ENCODE assay signal across 20 cellular contexts in the genomic region with DNA sequence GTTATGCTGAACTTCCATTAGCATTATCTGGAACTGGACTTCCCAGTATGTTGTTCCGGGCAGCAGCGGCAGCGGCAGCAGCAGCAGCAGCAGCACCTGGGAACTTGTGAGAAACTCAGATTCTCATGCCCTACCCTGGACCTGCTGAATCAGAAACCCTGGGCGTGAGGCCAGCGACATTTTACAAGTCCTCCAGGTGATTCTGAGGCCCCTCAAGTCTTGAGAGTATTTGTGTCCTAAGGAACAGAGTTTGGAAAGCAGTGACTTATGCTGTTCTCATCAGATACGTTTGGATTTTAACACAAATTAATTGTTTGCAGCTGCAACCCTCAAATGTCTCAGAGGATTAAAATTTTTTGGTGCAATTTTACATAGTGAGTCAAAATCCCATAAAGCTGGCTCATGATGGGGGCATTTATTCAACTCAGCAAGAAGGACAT.
DNase-seq lines count a peak whose midpoint lies in the region; ATAC-seq, FAIRE-seq and TF ChIP-seq lines count a peak whose summit lies in the region.
"Had no signal": no experiment of that assay in that cellular context is flagged by ENCODE, and none has a peak within 500 bp of the region (broad histone marks: within the 10 kb centered on the region; RNA-seq: fewer than 3 reads in every experiment).

No MANE protein-coding gene starts in this region.

- H3K27me3 ChIP-seq in A673 (replicated peaks; ENCODE audit: insufficient read depth, low read depth, low read length, poor library complexity), result no peaks in the 10 kb centered on the region
- no peaks in the 10 kb centered on the region for H3K27me3 ChIP-seq in keratinocyte (ENCODE audit: control insufficient read depth, extremely low read depth, insufficient read depth, low read length)

- H3K9me1 ChIP-seq in keratinocyte (ENCODE audit: control insufficient read depth, extremely low read depth, insufficient read depth, low read length), result peaks cover 2% of the 10 kb centered on the region

- dilution Hi-C loops in keratinocyte (cut with MboI; ENCODE audit: extremely low pct_ligation_motif_present, low sequenced_read_pairs), result no loop called here

- peaks cover 28% of the 10 kb centered on the region for H3K4me1 ChIP-seq in A673 (ENCODE audit: insufficient read depth, low read length, poor library complexity, severe bottlenecking)
- H3K4me1 ChIP-seq in keratinocyte (ENCODE audit: control insufficient read depth, extremely low read depth, insufficient read depth, low read length), result peaks cover 40% of the 10 kb centered on the region
- H3K4me1 ChIP-seq: esophagus muscularis mucosa had no signal

- FAIRE-seq in keratinocyte (lab: Jason Lieb, UNC), result peak; percentile 63
- FAIRE-seq: A204.1 had no signal

- H4K20me1 ChIP-seq in keratinocyte (ENCODE audit: control insufficient read depth, extremely low read depth, insufficient read depth, low read length), result no peaks in the 10 kb centered on the region

- CTCF ChIA-PET in A673 (lab: Charles Lee), result no interaction called here

- DNase-seq in A673 (ENCODE audit: low spot score) (peak; percentile 63), HFF-Myc (ENCODE audit: extremely low read depth, low read depth) (peak; percentile 37), amniotic stem cell (lab: John Stamatoyannopoulos, UW) (peak; percentile 18), keratinocyte (ENCODE audit: low read depth, low spot score) (peak; percentile 75), NCI-H524 treated with DMSO at 0.1 percent for 48 hours (lab: John Stamatoyannopoulos, UW) (no peak)
- no peak for DNase-seq in activated effector memory CD4-positive, alpha-beta T cell treated with Interleukin-2 at 50 U/mL for 16 hours
- DNase-seq: activated CD4-positive, alpha-beta T cell treated with anti-CD3 and anti-CD28 coated beads for 48 hours; activated T-cell treated with anti-CD3 and anti-CD28 coated beads, Interleukin-2, amount 50 U/mL, for 48 hours; Calu3; NCI-H2029 treated with DMSO at 0.1 percent for 48 hours; NCI-H748 treated with DMSO at 0.1 percent for 48 hours; nephron progenitor cell; stimulated activated CD8-positive, alpha-beta memory T cell treated with anti-CD3 and anti-CD28 coated beads, Interleukin-4, amount 100 ng/mL, for 48 hours had no signal

- H3K9ac ChIP-seq in keratinocyte (ENCODE audit: control insufficient read depth, extremely low read depth, insufficient read depth, low read length), result no peak overlapping the region

- H3K4me3 ChIP-seq in A673 (ENCODE audit: low read depth, low read length, poor library complexity, severe bottlenecking), result no peak overlapping the region
- H3K4me3 ChIP-seq in HFF-Myc (replicated peaks; ENCODE audit: low read depth, low read length), result no peak overlapping the region
- no peak overlapping the region for H3K4me3 ChIP-seq in keratinocyte (ENCODE audit: control insufficient read depth in 2 of 3, extremely low read depth in 1 of 3, insufficient read depth in 2 of 3, low read depth in 1 of 3, low read length in 3 of 3)
- H3K4me3 ChIP-seq: esophagus muscularis mucosa, thoracic aorta had no signal

- H3K27ac ChIP-seq in A673 (ENCODE audit: low read depth, low read length, poor library complexity, severe bottlenecking), result peak overlapping the region; percentile 51
- peak overlapping the region; percentile 59 for H3K27ac ChIP-seq in keratinocyte (ENCODE audit: control insufficient read depth, insufficient read depth, low read length)
- H3K27ac ChIP-seq: esophagus muscularis mucosa, thoracic aorta had no signal

- BruUV-seq in A673 (replicated peaks; lab: Mats Ljungman, UMichigan), result no TSS peak

- H3K4me2 ChIP-seq in keratinocyte (ENCODE audit: control insufficient read depth, extremely low read depth, insufficient read depth, low read depth, low read length), result no peak overlapping the region

- H3K79me2 ChIP-seq in keratinocyte (ENCODE audit: control insufficient read depth, insufficient read depth, low read length), result no peaks in the 10 kb centered on the region

- intact Hi-C loops in A673 (cut with micrococcal nuclease; ENCODE audit: unreplicated experiment), result no loop called here

- TF ChIP-seq CTCF in A673 (conservative IDR thresholded peaks at IDR 0.05; ENCODE audit: low read depth, low read length) (no peak), HFF-Myc (IDR thresholded peaks at IDR 0.05; ENCODE audit: low read depth, low read length, missing control alignments) (no peak), keratinocyte (optimal IDR thresholded peaks at IDR 0.05 in 1 of 3, IDR thresholded peaks at IDR 0.05 in 1 of 3, conservative IDR thresholded peaks at IDR 0.05 in 1 of 3; ENCODE audit: extremely low read depth in 1 of 3, insufficient read depth in 2 of 3, low read length in 3 of 3) (no peak)

- H2AFZ ChIP-seq in keratinocyte (ENCODE audit: control insufficient read depth, low read length), result no peak overlapping the region

- no peaks in the 10 kb centered on the region for H3K36me3 ChIP-seq in A673 (ENCODE audit: insufficient read depth, low read length, poor library complexity, severe bottlenecking)
- H3K36me3 ChIP-seq in keratinocyte (ENCODE audit: control insufficient read depth in 2 of 2, extremely low read depth in 1 of 2, insufficient read depth in 2 of 2, low read length in 2 of 2), result no peaks in the 10 kb centered on the region
- H3K36me3 ChIP-seq: esophagus muscularis mucosa, thoracic aorta had no signal

- no peak for ATAC-seq in GM19351 (IDR thresholded peaks at IDR 0.05; ENCODE audit: unreplicated experiment)
- no peak for ATAC-seq in GM18520 (IDR thresholded peaks at IDR 0.05; ENCODE audit: unreplicated experiment)
- ATAC-seq: HCT116, Right ventricle myocardium inferior had no signal

- POLR2A ChIA-PET in A673 (lab: Charles Lee; ENCODE audit: low non-redundant PET), result no interaction called here

- no peaks in the 10 kb centered on the region for H3K9me3 ChIP-seq in A673 (ENCODE audit: low read depth, low read length, poor library complexity, severe bottlenecking)
- H3K9me3 ChIP-seq in keratinocyte (ENCODE audit: control insufficient read depth, low read depth, low read length), result no peaks in the 10 kb centered on the region
- H3K9me3 ChIP-seq: esophagus muscularis mucosa, thoracic aorta had no signal

Comparison
In these comparisons a context has a peak if more than half of its experiments do, and no peak if none do; other contexts are left out.
1. DNase-seq: peak in A673 (single experiment), HFF-Myc (single experiment), amniotic stem cell (single experiment) and keratinocyte (single experiment); none in activated effector memory CD4-positive, alpha-beta T cell treated with Interleukin-2 at 50 U/mL for 16 hours (single experiment) and NCI-H524 treated with DMSO at 0.1 percent for 48 hours (single experiment).